ENCODE assay signal across 1 cellular context in genomic region chr1:94961582-94961981, GRCh38.
TF ChIP-seq lines count a peak whose summit lies in the region.

No MANE protein-coding gene starts in this region.

TF ChIP-seq in HepG2, 621 proteins besides CTCF, POLR2A, EP300 and RAD21 (continued from another document and continues in another):
- TF ChIP-seq ZNF687 (CRISPR knock-in tag; IDR thresholded peaks at IDR 0.05) (no peak), NR2C2 (CRISPR knock-in tag; IDR thresholded peaks at IDR 0.05; ENCODE audit: borderline replicate concordance) (peak; percentile 80), ZNF333 (CRISPR knock-in tag; IDR thresholded peaks at IDR 0.05; ENCODE audit: borderline replicate concordance) (no peak), FOXA3 (CRISPR knock-in tag; IDR thresholded peaks at IDR 0.05) (peak; percentile 18; the same call in 1 of the 2 replicates), GTF3A (CRISPR knock-in tag; conservative IDR thresholded peaks at IDR 0.05) (no peak), FOXO4 (CRISPR knock-in tag; conservative IDR thresholded peaks at IDR 0.05) (no peak), ZNF501 (CRISPR knock-in tag; IDR thresholded peaks at IDR 0.05) (no peak), DPF2 (CRISPR knock-in tag; IDR thresholded peaks at IDR 0.05; ENCODE audit: borderline replicate concordance, low read depth) (no peak), ATF7 (IDR thresholded peaks at IDR 0.05) (no peak), ATF7 (CRISPR knock-in tag; IDR thresholded peaks at IDR 0.05) (no peak), HOXA9 (CRISPR knock-in tag; IDR thresholded peaks at IDR 0.05; ENCODE audit: borderline replicate concordance) (no peak), FIP1L1 (IDR thresholded peaks at IDR 0.05; ENCODE audit: borderline replicate concordance, insufficient read depth, low read depth, low read length) (no peak), ZXDC (CRISPR knock-in tag; IDR thresholded peaks at IDR 0.05) (no peak), CAMTA2 (CRISPR knock-in tag; IDR thresholded peaks at IDR 0.05; ENCODE audit: borderline replicate concordance) (no peak), ZKSCAN8 (CRISPR knock-in tag; IDR thresholded peaks at IDR 0.05; ENCODE audit: borderline replicate concordance) (0 out of 2 replicates have a peak, but pooled peaks have one; percentile 21), ZFP36L1 (CRISPR knock-in tag; IDR thresholded peaks at IDR 0.05) (no peak), TBP (CRISPR knock-in tag; IDR thresholded peaks at IDR 0.05) (no peak), NAIF1 (CRISPR knock-in tag; IDR thresholded peaks at IDR 0.05; ENCODE audit: borderline replicate concordance) (no peak), ZNF34 (CRISPR knock-in tag; IDR thresholded peaks at IDR 0.05; ENCODE audit: borderline replicate concordance) (no peak), ZNF431 (CRISPR knock-in tag; IDR thresholded peaks at IDR 0.05; ENCODE audit: borderline replicate concordance, low read depth) (no peak), ZNF136 (CRISPR knock-in tag; IDR thresholded peaks at IDR 0.05; ENCODE audit: low read depth) (no peak), ZNF251 (CRISPR knock-in tag; IDR thresholded peaks at IDR 0.05) (no peak), IRF2 (CRISPR knock-in tag; IDR thresholded peaks at IDR 0.05) (no peak), GPBP1L1 (CRISPR knock-in tag; IDR thresholded peaks at IDR 0.05) (no peak), AFF4 (CRISPR knock-in tag; IDR thresholded peaks at IDR 0.05) (no peak), HDAC6 (IDR thresholded peaks at IDR 0.05; ENCODE audit: low read depth, low read length) (no peak), BATF2 (CRISPR knock-in tag; IDR thresholded peaks at IDR 0.05) (no peak), ZNF746 (CRISPR knock-in tag; IDR thresholded peaks at IDR 0.05) (no peak), NRL (CRISPR knock-in tag; IDR thresholded peaks at IDR 0.05; ENCODE audit: borderline replicate concordance) (no peak), CREM (IDR thresholded peaks at IDR 0.05) (peak; percentile 68), CREM (CRISPR knock-in tag; IDR thresholded peaks at IDR 0.05) (no peak)
- TF ChIP-seq, protein P1, sequence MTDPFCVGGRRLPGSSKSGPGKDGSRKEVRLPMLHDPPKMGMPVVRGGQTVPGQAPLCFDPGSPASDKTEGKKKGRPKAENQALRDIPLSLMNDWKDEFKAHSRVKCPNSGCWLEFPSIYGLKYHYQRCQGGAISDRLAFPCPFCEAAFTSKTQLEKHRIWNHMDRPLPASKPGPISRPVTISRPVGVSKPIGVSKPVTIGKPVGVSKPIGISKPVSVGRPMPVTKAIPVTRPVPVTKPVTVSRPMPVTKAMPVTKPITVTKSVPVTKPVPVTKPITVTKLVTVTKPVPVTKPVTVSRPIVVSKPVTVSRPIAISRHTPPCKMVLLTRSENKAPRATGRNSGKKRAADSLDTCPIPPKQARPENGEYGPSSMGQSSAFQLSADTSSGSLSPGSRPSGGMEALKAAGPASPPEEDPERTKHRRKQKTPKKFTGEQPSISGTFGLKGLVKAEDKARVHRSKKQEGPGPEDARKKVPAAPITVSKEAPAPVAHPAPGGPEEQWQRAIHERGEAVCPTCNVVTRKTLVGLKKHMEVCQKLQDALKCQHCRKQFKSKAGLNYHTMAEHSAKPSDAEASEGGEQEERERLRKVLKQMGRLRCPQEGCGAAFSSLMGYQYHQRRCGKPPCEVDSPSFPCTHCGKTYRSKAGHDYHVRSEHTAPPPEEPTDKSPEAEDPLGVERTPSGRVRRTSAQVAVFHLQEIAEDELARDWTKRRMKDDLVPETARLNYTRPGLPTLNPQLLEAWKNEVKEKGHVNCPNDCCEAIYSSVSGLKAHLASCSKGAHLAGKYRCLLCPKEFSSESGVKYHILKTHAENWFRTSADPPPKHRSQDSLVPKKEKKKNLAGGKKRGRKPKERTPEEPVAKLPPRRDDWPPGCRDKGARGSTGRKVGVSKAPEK (CRISPR knock-in tag; IDR thresholded peaks at IDR 0.05; ENCODE audit: borderline replicate concordance) = no peak
- TF ChIP-seq, protein P2, sequence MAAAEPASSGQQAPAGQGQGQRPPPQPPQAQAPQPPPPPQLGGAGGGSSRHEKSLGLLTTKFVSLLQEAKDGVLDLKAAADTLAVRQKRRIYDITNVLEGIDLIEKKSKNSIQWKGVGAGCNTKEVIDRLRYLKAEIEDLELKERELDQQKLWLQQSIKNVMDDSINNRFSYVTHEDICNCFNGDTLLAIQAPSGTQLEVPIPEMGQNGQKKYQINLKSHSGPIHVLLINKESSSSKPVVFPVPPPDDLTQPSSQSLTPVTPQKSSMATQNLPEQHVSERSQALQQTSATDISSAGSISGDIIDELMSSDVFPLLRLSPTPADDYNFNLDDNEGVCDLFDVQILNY (CRISPR knock-in tag; conservative IDR thresholded peaks at IDR 0.05) = no peak
- TF ChIP-seq, protein P3, sequence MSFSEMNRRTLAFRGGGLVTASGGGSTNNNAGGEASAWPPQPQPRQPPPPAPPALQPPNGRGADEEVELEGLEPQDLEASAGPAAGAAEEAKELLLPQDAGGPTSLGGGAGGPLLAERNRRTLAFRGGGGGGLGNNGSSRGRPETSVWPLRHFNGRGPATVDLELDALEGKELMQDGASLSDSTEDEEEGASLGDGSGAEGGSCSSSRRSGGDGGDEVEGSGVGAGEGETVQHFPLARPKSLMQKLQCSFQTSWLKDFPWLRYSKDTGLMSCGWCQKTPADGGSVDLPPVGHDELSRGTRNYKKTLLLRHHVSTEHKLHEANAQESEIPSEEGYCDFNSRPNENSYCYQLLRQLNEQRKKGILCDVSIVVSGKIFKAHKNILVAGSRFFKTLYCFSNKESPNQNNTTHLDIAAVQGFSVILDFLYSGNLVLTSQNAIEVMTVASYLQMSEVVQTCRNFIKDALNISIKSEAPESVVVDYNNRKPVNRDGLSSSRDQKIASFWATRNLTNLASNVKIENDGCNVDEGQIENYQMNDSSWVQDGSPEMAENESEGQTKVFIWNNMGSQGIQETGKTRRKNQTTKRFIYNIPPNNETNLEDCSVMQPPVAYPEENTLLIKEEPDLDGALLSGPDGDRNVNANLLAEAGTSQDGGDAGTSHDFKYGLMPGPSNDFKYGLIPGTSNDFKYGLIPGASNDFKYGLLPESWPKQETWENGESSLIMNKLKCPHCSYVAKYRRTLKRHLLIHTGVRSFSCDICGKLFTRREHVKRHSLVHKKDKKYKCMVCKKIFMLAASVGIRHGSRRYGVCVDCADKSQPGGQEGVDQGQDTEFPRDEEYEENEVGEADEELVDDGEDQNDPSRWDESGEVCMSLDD (CRISPR knock-in tag; IDR thresholded peaks at IDR 0.05; ENCODE audit: borderline replicate concordance) = no peak
